In the genomic region with DNA sequence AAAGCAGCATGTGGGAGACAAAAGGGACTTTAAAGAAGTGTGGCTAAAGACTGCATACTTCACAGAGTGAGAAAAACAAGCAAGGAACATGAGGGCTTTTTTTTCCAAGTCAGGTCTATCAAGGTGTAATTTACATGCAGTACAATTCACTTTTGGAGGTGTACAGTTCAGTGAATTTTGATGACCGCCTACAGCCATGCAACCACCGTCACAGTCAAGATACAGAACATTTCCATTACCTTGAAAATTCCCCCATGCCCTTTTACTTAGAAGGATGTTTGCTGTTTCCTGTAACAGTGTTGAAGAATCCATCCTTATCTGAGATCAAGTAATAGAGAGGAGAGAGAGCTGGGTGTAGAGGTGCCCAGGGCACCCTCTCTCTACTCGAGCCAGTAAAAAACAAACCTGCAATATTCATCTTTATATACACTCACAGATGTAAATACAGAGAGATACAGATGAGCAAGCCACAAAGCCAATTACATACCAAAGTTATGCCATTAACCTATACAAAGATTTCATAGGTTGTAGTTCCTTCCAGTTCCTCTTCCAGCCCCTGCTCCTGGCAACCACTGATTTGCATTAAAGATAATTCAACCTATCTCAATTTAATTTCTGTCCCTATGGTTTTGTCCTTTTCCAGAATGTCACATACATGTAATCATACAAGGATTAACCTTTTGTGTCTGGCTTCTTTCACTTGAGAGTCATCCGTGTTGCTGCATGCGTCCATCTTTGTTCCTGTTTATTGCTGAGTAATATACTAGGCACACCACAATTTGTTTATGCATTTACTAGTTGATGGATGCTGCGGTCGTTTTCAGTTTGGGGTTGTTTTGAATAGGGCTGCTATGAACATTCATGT, we compare ENCODE assay signal across 21 cellular contexts. TPM values are rescaled to one million over a fixed set of nuclear protein-coding genes. Genes with fewer than 3 reads are reported as not detected.
"Had no signal": no experiment of that assay in that cellular context is flagged by ENCODE, and none has a peak within 500 bp of the region (broad histone marks: within the 10 kb centered on the region; RNA-seq: fewer than 3 reads in every experiment).

No MANE protein-coding gene starts in this region.

- H3K9me3 Mint-ChIP-seq: activated CD4-positive, alpha-beta memory T cell treated with anti-CD3 and anti-CD28 coated beads, Interleukin-2, amount 10 ng/mL, durations not matched to agents 7 days and 5 days; activated T-cell treated with anti-CD3 and anti-CD28 coated beads, Interleukin-2, amount 50 U/mL, for 4 hours; central memory CD8-positive, alpha-beta T cell; natural killer cell treated with Interleukin-12 subunit alpha and Interleukin-12 subunit beta and Interleukin-15 and Interleukin-18, amount 100 ng/mL, for 72 hours had no signal

- H3K9me3 ChIP-seq: body of pancreas, esophagus squamous epithelium, left ventricle myocardium inferior, transverse colon had no signal

- H3K27ac ChIP-seq: body of pancreas, coronary artery, esophagus squamous epithelium, left ventricle myocardium inferior, transverse colon had no signal

- H3K27ac Mint-ChIP-seq: activated CD4-positive, alpha-beta memory T cell treated with anti-CD3 and anti-CD28 coated beads, Interleukin-2, amount 10 ng/mL, durations not matched to agents 7 days and 5 days; natural killer cell treated with Interleukin-12 subunit alpha and Interleukin-12 subunit beta and Interleukin-15 and Interleukin-18, amount 100 ng/mL, for 72 hours; T-helper 17 cell had no signal

- ATAC-seq: activated T-cell treated with anti-CD3 and anti-CD28 coated beads, Interleukin-2, amount 50 U/mL, for 4 hours; body of pancreas; natural killer cell treated with Interleukin-12 subunit alpha and Interleukin-12 subunit beta and Interleukin-15 and Interleukin-18, amount 100 ng/mL, for 72 hours; T-helper 17 cell had no signal

- H3K36me3 Mint-ChIP-seq: natural killer cell treated with Interleukin-12 subunit alpha and Interleukin-12 subunit beta and Interleukin-15 and Interleukin-18, amount 100 ng/mL, for 72 hours had no signal

- H3K4me3 Mint-ChIP-seq: activated CD4-positive, alpha-beta memory T cell treated with anti-CD3 and anti-CD28 coated beads, Interleukin-2, amount 10 ng/mL, durations not matched to agents 7 days and 5 days; activated T-cell treated with anti-CD3 and anti-CD28 coated beads, Interleukin-2, amount 50 U/mL, for 4 hours; central memory CD8-positive, alpha-beta T cell; natural killer cell treated with Interleukin-12 subunit alpha and Interleukin-12 subunit beta and Interleukin-15 and Interleukin-18, amount 100 ng/mL, for 72 hours; T-helper 17 cell had no signal

- H3K4me1 Mint-ChIP-seq: activated CD4-positive, alpha-beta memory T cell treated with anti-CD3 and anti-CD28 coated beads, Interleukin-2, amount 10 ng/mL, durations not matched to agents 7 days and 5 days; central memory CD8-positive, alpha-beta T cell; T-helper 17 cell had no signal

- H3K4me3 ChIP-seq: body of pancreas, coronary artery, esophagus squamous epithelium, left ventricle myocardium inferior, transverse colon had no signal

- DNase-seq: activated CD4-positive, alpha-beta memory T cell treated with anti-CD3 and anti-CD28 coated beads, Interleukin-2, amount 10 ng/mL, durations not matched to agents 7 days and 5 days; activated CD4-positive, alpha-beta T cell treated with anti-CD3 and anti-CD28 coated beads for 4 hours; activated effector memory CD4-positive, alpha-beta T cell treated with Interleukin-2 at 50 U/mL for 16 hours; activated naive CD4-positive, alpha-beta T cell treated with anti-CD3 and anti-CD28 coated beads, Interleukin-2, amount 50 U/mL, for 16 hours; activated T-cell treated with anti-CD3 and anti-CD28 coated beads, Interleukin-2, amount 50 U/mL, for 4 hours; amniotic stem cell; body of pancreas; effector CD4-positive, alpha-beta T cell; esophagus squamous epithelium; hippocampal formation; left ventricle myocardium inferior; nucleus accumbens; stimulated activated CD4-positive, alpha-beta T cell treated with anti-CD3 and anti-CD28 coated beads, Interleukin-2, amount 100 ng/mL, for 48 hours; stimulated activated naive CD4-positive, alpha-beta T cell; T-helper 17 cell; transverse colon had no signal

- H3K4me1 ChIP-seq: body of pancreas, esophagus squamous epithelium, transverse colon had no signal

- H3K36me3 ChIP-seq: esophagus squamous epithelium, left ventricle myocardium inferior, transverse colon had no signal

RNA-seq across cellular contexts. Expression of gene RASD2, which starts 35.0 kb away (rescaled TPM):
- total RNA-seq: activated CD4-positive, alpha-beta memory T cell treated with anti-CD3 and anti-CD28 coated beads, Interleukin-2, amount 10 ng/mL, durations not matched to agents 7 days and 5 days; endothelial cell of umbilical vein; fibroblast of villous mesenchyme had no signal
